Comparison of ENCODE assay signal across 1 cellular context in genomic region chr7:48154792-48155413, GRCh38.
TF ChIP-seq lines count a peak whose summit lies in the region.

No MANE protein-coding gene starts in this region.

TF ChIP-seq in H1, 55 proteins besides CTCF, POLR2A, EP300 and RAD21:
- TF ChIP-seq EZH2 (IDR thresholded peaks at IDR 0.05; ENCODE audit: low read depth, low read length, severe bottlenecking) (no peak), KDM4A (IDR thresholded peaks at IDR 0.05; ENCODE audit: low read depth, low read length, severe bottlenecking) (no peak), SIX5 (IDR thresholded peaks at IDR 0.05; ENCODE audit: low read depth, low read length) (no peak), JUND (IDR thresholded peaks at IDR 0.05; ENCODE audit: low read length) (no peak), SP1 (IDR thresholded peaks at IDR 0.05; ENCODE audit: low read depth, low read length) (no peak), CBX5 (IDR thresholded peaks at IDR 0.05; ENCODE audit: low read depth, low read length) (no peak), TAF7 (optimal IDR thresholded peaks at IDR 0.05; ENCODE audit: borderline replicate concordance, low read depth, low read length) (no peak), CHD7 (IDR thresholded peaks at IDR 0.05; ENCODE audit: insufficient replicate concordance, low read length) (no peak), NRF1 (IDR thresholded peaks at IDR 0.05; ENCODE audit: low read depth, low read length) (no peak), PHF8 (conservative IDR thresholded peaks at IDR 0.05; ENCODE audit: low read depth, low read length) (no peak), TBP (IDR thresholded peaks at IDR 0.05; ENCODE audit: low read depth, low read length) (no peak), SRF (IDR thresholded peaks at IDR 0.05; ENCODE audit: low read depth, low read length) (no peak)
TF ChIP-seq in H1: peak in this region for 0.
